16 cellular contexts compared by ENCODE assay signal in the genomic region with DNA sequence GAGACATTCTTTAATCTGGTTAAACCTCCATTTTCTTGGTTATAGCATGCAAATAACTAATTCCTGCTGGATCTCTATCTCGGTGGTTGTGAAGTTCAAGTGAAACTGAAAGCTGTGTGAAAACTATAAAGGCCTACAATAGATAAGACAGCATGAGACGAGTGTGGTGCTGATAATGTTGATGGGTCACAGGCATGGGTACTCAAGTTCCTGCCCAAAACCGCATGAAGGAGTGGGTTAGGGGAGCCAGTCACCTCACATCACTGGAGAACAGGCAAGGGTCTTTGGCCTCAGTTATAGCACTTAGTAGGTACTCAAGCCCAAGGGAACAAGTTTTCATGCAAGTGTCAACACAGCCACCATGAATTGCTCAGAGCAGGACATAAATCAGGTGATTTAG. TPM values are rescaled to one million over a fixed set of nuclear protein-coding genes. Genes with fewer than 3 reads are reported as not detected.
DNase-seq lines count a peak whose midpoint lies in the region; ATAC-seq, FAIRE-seq and TF ChIP-seq lines count a peak whose summit lies in the region.
"Had no signal": no experiment of that assay in that cellular context is flagged by ENCODE, and none has a peak within 500 bp of the region (broad histone marks: within the 10 kb centered on the region; RNA-seq: fewer than 3 reads in every experiment).

No MANE protein-coding gene starts in this region.

- no peak overlapping the region for H3K14ac ChIP-seq in H1 (ENCODE audit: insufficient read length)

- no peaks in the 10 kb centered on the region for H3K9me3 ChIP-seq in CD8-positive, alpha-beta memory T cell (ENCODE audit: low read length)
- no peaks in the 10 kb centered on the region for H3K9me3 ChIP-seq in H1 (ENCODE audit: insufficient read depth in 2 of 2, low read depth in 1 of 2, low read length in 1 of 2)

- peak overlapping the region; percentile 24 for H3K4me3 ChIP-seq in CD8-positive, alpha-beta memory T cell (ENCODE audit: low read length)
- no peak overlapping the region for H3K4me3 ChIP-seq in H1 (ENCODE audit: extremely low read depth in 1 of 4, insufficient read depth in 2 of 4, low read depth in 3 of 4, low read length in 4 of 4)

- H3K9me3 Mint-ChIP-seq in CD8-positive, alpha-beta memory T cell, result no peaks in the 10 kb centered on the region
- no peaks in the 10 kb centered on the region for H3K9me3 Mint-ChIP-seq in T-helper 1 cell treated with Interleukin-12 subunit alpha and Interleukin-12 subunit beta and Interleukin-4 antibody, amounts not matched to agents 30 μg/mL and 1 μg/mL, for 36 hours

- H2AK5ac ChIP-seq in H1 (ENCODE audit: low read depth, low read length), result no peak overlapping the region

- no peak overlapping the region for H3K9ac ChIP-seq in H1 (replicated peaks in 1 of 4; ENCODE audit: extremely low read depth in 1 of 4, low read depth in 3 of 4, low read length in 3 of 4)

- TF ChIP-seq EP300 in H1 (IDR thresholded peaks at IDR 0.05; ENCODE audit: borderline replicate concordance in 1 of 2, low read depth in 2 of 2, low read length in 2 of 2), result no peak

- 80% methylated on average over 3 of the region's 3 CpGs; no CpG with 5 or more reads in 1 of the 2 experiments for WGBS in H1 (ENCODE audit: extremely low coverage in 1 of 2, insufficient coverage in 1 of 2, insufficient read length in 1 of 2, insufficient replicate concordance in 2 of 2, low coverage in 1 of 2, low lambda C conversion rate in 2 of 2, missing lambda C conversion rate in 1 of 2), 2 experiments

- no peaks in the 10 kb centered on the region for H3K27me3 Mint-ChIP-seq in CD8-positive, alpha-beta memory T cell
- H3K27me3 Mint-ChIP-seq in T-helper 1 cell treated with Interleukin-12 subunit alpha and Interleukin-12 subunit beta and Interleukin-4 antibody, amounts not matched to agents 30 μg/mL and 1 μg/mL, for 36 hours (ENCODE audit: low read depth), result no peaks in the 10 kb centered on the region
- H3K27me3 Mint-ChIP-seq: progenitor cell of endocrine pancreas had no signal

- ATAC-seq in GM18873 (IDR thresholded peaks at IDR 0.05; ENCODE audit: low FRiP score, unreplicated experiment) (peak; percentile 31), SK-N-SH treated with all-trans-retinoic acid at 6 μM for 48 hours (no peak)

- no peak for DNase-seq in CD8-positive, alpha-beta memory T cell
- DNase-seq in H1 (ENCODE audit: low read depth in 1 of 2, low spot score in 2 of 2) (no peak), cerebellar cortex (ENCODE audit: low spot score) (no peak), dedifferentiated amniotic fluid mesenchymal stem cell (ENCODE audit: extremely low spot score) (no peak), NCI-H446 treated with DMSO at 0.1 percent for 48 hours (lab: John Stamatoyannopoulos, UW) (no peak)
- DNase-seq: activated CD4-positive, CD25-positive, alpha-beta regulatory T cell treated with anti-CD3 and anti-CD28 coated beads, Interleukin-2, amount 50 U/mL, for 72 hours; NCI-H524 treated with DMSO at 0.1 percent for 48 hours; SHP77 treated with DMSO at 0.1 percent for 48 hours; stimulated activated CD4-positive, alpha-beta T cell treated with anti-CD3 and anti-CD28 coated beads, Interleukin-2, amount 100 ng/mL, for 48 hours had no signal

- H2BK20ac ChIP-seq in H1 (ENCODE audit: low read length), result no peak overlapping the region

- no peak overlapping the region for H3K27ac ChIP-seq in CD8-positive, alpha-beta memory T cell (ENCODE audit: low read depth, low read length)
- no peak overlapping the region for H3K27ac ChIP-seq in H1 (ENCODE audit: low read depth, low read length)
- H3K27ac ChIP-seq: HL-60 had no signal

- H3K27ac Mint-ChIP-seq in CD8-positive, alpha-beta memory T cell, result peak overlapping the region in 6 of 8 donors; percentile 28 to 88 (median 72)
- peak overlapping the region; percentile 10 for H3K27ac Mint-ChIP-seq in T-helper 1 cell treated with Interleukin-12 subunit alpha and Interleukin-12 subunit beta and Interleukin-4 antibody, amounts not matched to agents 30 μg/mL and 1 μg/mL, for 36 hours
- H3K27ac Mint-ChIP-seq: progenitor cell of endocrine pancreas had no signal

- no peak overlapping the region for H2BK12ac ChIP-seq in H1 (ENCODE audit: low read depth, low read length)

- no peaks in the 10 kb centered on the region for H3K27me3 ChIP-seq in CD8-positive, alpha-beta memory T cell (ENCODE audit: insufficient read depth, low read length, poor library complexity, severe bottlenecking)
- no peaks in the 10 kb centered on the region for H3K27me3 ChIP-seq in H1 (replicated peaks in 1 of 4; ENCODE audit: control insufficient read depth in 3 of 4, extremely low read depth in 1 of 4, insufficient read depth in 3 of 4, low read length in 3 of 4)

- no peaks in the 10 kb centered on the region for H3K23me2 ChIP-seq in H1 (ENCODE audit: low read depth, low read length)

- no peak for FAIRE-seq in H1 (lab: Jason Lieb, UNC)
- FAIRE-seq: astrocyte had no signal

- H3K79me1 ChIP-seq in H1 (ENCODE audit: low read depth, low read length), result no peaks in the 10 kb centered on the region

- no peak overlapping the region for H4K5ac ChIP-seq in H1 (ENCODE audit: insufficient read length, low read depth, low read length)

- no peak overlapping the region for H3K4ac ChIP-seq in H1 (replicated peaks; ENCODE audit: insufficient read length, low read depth, low read length)

- H2AFZ ChIP-seq in H1 (ENCODE audit: low read length), result 0 out of 2 replicates have a peak overlapping the region, but pooled peaks have one; percentile 2

- POLR2A ChIA-PET in CD8-positive, alpha-beta memory T cell (lab: Charles Lee), result no interaction called here
- POLR2A ChIA-PET in H1 (lab: Charles Lee; ENCODE audit: partially characterized antibody), result interaction anchor here (0.6 kb wide), 1 partner anchor 1876 kb away, joined by 3 read pairs; no protein-coding TSS in a partner anchor

- H4K20me1 ChIP-seq in H1 (replicated peaks in 1 of 2; ENCODE audit: control insufficient read depth in 1 of 2, insufficient read depth in 2 of 2, low read length in 2 of 2), result no peaks in the 10 kb centered on the region

- no peak overlapping the region for H2BK120ac ChIP-seq in H1 (replicated peaks; ENCODE audit: low read depth, low read length)

- no peak for TF ChIP-seq RAD21 in H1 (IDR thresholded peaks at IDR 0.05 in 1 of 2, conservative IDR thresholded peaks at IDR 0.05 in 1 of 2; ENCODE audit: low read depth in 2 of 2, low read length in 2 of 2)

- no peak overlapping the region for H2BK5ac ChIP-seq in H1 (ENCODE audit: low read depth, low read length)

- H3K23ac ChIP-seq in H1 (ENCODE audit: insufficient read length), result no peak overlapping the region

- H3K4me2 ChIP-seq in H1 (ENCODE audit: insufficient read depth in 1 of 2, low read depth in 2 of 2, low read length in 2 of 2), result no peak overlapping the region

- H3K56ac ChIP-seq in H1 (replicated peaks; ENCODE audit: insufficient read length, low read depth, low read length), result no peak overlapping the region

- H3K79me2 ChIP-seq in H1 (ENCODE audit: control insufficient read depth in 1 of 2, insufficient read depth in 2 of 2, low read length in 2 of 2), result no peaks in the 10 kb centered on the region

- H4K91ac ChIP-seq in H1 (replicated peaks; ENCODE audit: insufficient read length, low read length), result no peak overlapping the region

- H2BK15ac ChIP-seq in H1 (ENCODE audit: low read length), result no peak overlapping the region

- no peak overlapping the region for H3K18ac ChIP-seq in H1 (ENCODE audit: extremely low read depth, low read length)

- no peaks in the 10 kb centered on the region for H3K36me3 ChIP-seq in CD8-positive, alpha-beta memory T cell (ENCODE audit: insufficient read depth, low read length)
- no peaks in the 10 kb centered on the region for H3K36me3 ChIP-seq in H1 (ENCODE audit: control insufficient read depth in 2 of 4, insufficient read depth in 4 of 4, low read length in 3 of 4)

- H3K4me1 Mint-ChIP-seq in CD8-positive, alpha-beta memory T cell, result peaks cover 8 to 19% (median 10%) of the 10 kb centered on the region in 3 donors
- peaks cover 17% of the 10 kb centered on the region for H3K4me1 Mint-ChIP-seq in T-helper 1 cell treated with Interleukin-12 subunit alpha and Interleukin-12 subunit beta and Interleukin-4 antibody, amounts not matched to agents 30 μg/mL and 1 μg/mL, for 36 hours (ENCODE audit: low read depth)

- peaks cover 13% of the 10 kb centered on the region for H3K4me1 ChIP-seq in CD8-positive, alpha-beta memory T cell (ENCODE audit: insufficient read depth, low read length)
- no peaks in the 10 kb centered on the region for H3K4me1 ChIP-seq in H1 (replicated peaks in 1 of 4; ENCODE audit: control insufficient read depth in 3 of 4, insufficient read depth in 4 of 4, low read length in 3 of 4)

- no peaks in the 10 kb centered on the region for H3K36me3 Mint-ChIP-seq in CD8-positive, alpha-beta memory T cell
- H3K36me3 Mint-ChIP-seq in T-helper 1 cell treated with Interleukin-12 subunit alpha and Interleukin-12 subunit beta and Interleukin-4 antibody, amounts not matched to agents 30 μg/mL and 1 μg/mL, for 36 hours (ENCODE audit: low read depth), result no peaks in the 10 kb centered on the region

- H3K4me3 Mint-ChIP-seq in CD8-positive, alpha-beta memory T cell, result peak overlapping the region; percentile 1 to 77 (median 53)
- H3K4me3 Mint-ChIP-seq in T-helper 1 cell treated with Interleukin-12 subunit alpha and Interleukin-12 subunit beta and Interleukin-4 antibody, amounts not matched to agents 30 μg/mL and 1 μg/mL, for 36 hours, result peak overlapping the region; percentile 55

- no peak for TF ChIP-seq POLR2A in H1 (IDR thresholded peaks at IDR 0.05; ENCODE audit: control extremely low read depth in 1 of 2, low read depth in 2 of 2, low read length in 2 of 2)

- no peak overlapping the region for H4K8ac ChIP-seq in H1 (ENCODE audit: extremely low read depth, insufficient read depth, low read length)

- TF ChIP-seq CTCF in H1 (IDR thresholded peaks at IDR 0.05; ENCODE audit: control extremely low read depth in 1 of 3, insufficient read depth in 1 of 3, low read depth in 1 of 3, low read length in 3 of 3), result no peak

- CTCF ChIA-PET in CD8-positive, alpha-beta memory T cell (lab: Charles Lee), result interaction anchor here (1.8 kb wide), 1 partner anchor 826 kb away, joined by 6 read pairs; no protein-coding TSS in a partner anchor
- CTCF ChIA-PET in H1 (lab: Charles Lee; ENCODE audit: partially characterized antibody), result interaction anchor here (0.7 to 1.3 kb wide), 3 partner anchors 11 to 139 kb away, joined by 3 to 5 read pairs (median 4); no protein-coding TSS in a partner anchor

TF ChIP-seq in SK-N-SH treated with all-trans-retinoic acid at 6 μM for 48 hours, 23 proteins besides CTCF, POLR2A, EP300 and RAD21 (continues in another document):
- TF ChIP-seq ZNF70 (CRISPR knock-in tag; IDR thresholded peaks at IDR 0.05), result no peak

RNA-seq across cellular contexts. Expression of gene HMHB1, which starts 16.7 kb away (rescaled TPM):
- not detected for total RNA-seq in CD8-positive, alpha-beta memory T cell
- not detected for polyA plus RNA-seq in CD8-positive, alpha-beta memory T cell
- not detected in 2 replicates for total RNA-seq in H1 (2021; fragmentation: NEBNext Ultra II Directional; extraction: Animal tissue kit (Norgen Biotek cat#: 25700))
- not detected in 2 replicates for polyA plus RNA-seq in H1 (2011; rRNA removed)
- polyA plus RNA-seq in H1 (2011; cell fraction: cytosol; rRNA removed), result not detected
- not detected for polyA plus RNA-seq in H1 (2011; cell fraction: nucleus; rRNA removed)
- polyA plus RNA-seq in H1 (2012, experiment 1 of 2), result not detected in 4 replicates
- not detected for polyA plus RNA-seq in H1 (2012, experiment 2 of 2)
- not detected for polyA plus RNA-seq in H1 (2013, experiment 1 of 2)
- polyA plus RNA-seq in H1 (2013, experiment 2 of 2), result not detected
- polyA minus RNA-seq in H1 (2011; rRNA and poly(A)+ RNA removed), result not detected in 2 replicates
- not detected for polyA minus RNA-seq in H1 (2011; cell fraction: cytosol; rRNA and poly(A)+ RNA removed)
- polyA minus RNA-seq in H1 (2011; cell fraction: nucleus; rRNA and poly(A)+ RNA removed), result not detected
- total RNA-seq: astrocyte, mesenteric fat pad, progenitor cell of endocrine pancreas had no signal
